15 cellular contexts compared by ENCODE assay signal in the genomic region with DNA sequence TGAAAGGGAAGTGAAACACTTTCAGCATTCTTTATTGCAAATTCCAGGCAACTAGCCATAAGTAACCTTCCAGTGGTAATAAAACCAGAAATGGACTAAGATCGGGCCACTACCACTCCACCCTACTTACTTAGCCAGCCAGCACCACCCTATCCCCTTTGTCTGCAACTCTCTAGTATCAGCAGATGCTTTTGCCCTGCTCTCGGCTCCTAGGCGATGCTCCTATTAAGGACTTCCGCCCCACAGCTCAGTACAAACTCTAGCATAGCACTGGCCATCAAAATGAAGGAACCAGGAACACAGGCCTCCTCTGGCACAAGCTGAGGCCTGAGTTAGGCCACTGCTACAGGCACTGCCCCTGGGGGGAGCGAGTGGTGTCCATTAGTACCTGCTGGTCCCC.
DNase-seq lines count a peak whose midpoint lies in the region; ATAC-seq and TF ChIP-seq lines count a peak whose summit lies in the region.
"Had no signal": no experiment of that assay in that cellular context is flagged by ENCODE, and none has a peak within 500 bp of the region (broad histone marks: within the 10 kb centered on the region; RNA-seq: fewer than 3 reads in every experiment).

No MANE protein-coding gene starts in this region.

- ATAC-seq in RWPE2 (ENCODE audit: low read depth), result no peak
- peak; percentile 17 for ATAC-seq in omental fat pad (ENCODE audit: low FRiP score)
- no peak for ATAC-seq in HG03469 (IDR thresholded peaks at IDR 0.05; ENCODE audit: unreplicated experiment)
- ATAC-seq in HG03108 (IDR thresholded peaks at IDR 0.05; ENCODE audit: unreplicated experiment), result no peak

- TF ChIP-seq CTCF in RWPE2 (IDR thresholded peaks at IDR 0.05; ENCODE audit: poor library complexity, severe bottlenecking) (no peak), omental fat pad (IDR thresholded peaks at IDR 0.05) (no peak), BE2C (IDR thresholded peaks at IDR 0.05; ENCODE audit: low read depth, low read length) (no peak)

- no peaks in the 10 kb centered on the region for H3K36me3 ChIP-seq in RWPE2 (ENCODE audit: low read depth)
- no peaks in the 10 kb centered on the region for H3K36me3 ChIP-seq in BE2C

- H3K9me3 ChIP-seq in RWPE2 (ENCODE audit: severe bottlenecking), result no peaks in the 10 kb centered on the region
- no peaks in the 10 kb centered on the region for H3K9me3 ChIP-seq in BE2C

- DNase-seq in Daoy (ENCODE audit: low read depth), result peak; percentile 30
- DNase-seq in RWPE2 (ENCODE audit: low spot score), result no peak
- DNase-seq in fibroblast of peridontal ligament (ENCODE audit: extremely low read depth), result peak; percentile 52
- DNase-seq in omental fat pad (ENCODE audit: low spot score), result no peak
- no peak for DNase-seq in BE2C
- DNase-seq in DMS79 treated with DMSO at 0.1 percent for 48 hours (lab: John Stamatoyannopoulos, UW), result no peak
- DNase-seq: activated naive CD4-positive, alpha-beta T cell; C1 segment of cervical spinal cord; EL; NCI-H1930; retina; SHP77; stimulated activated CD4-positive, alpha-beta T cell treated with anti-CD3 and anti-CD28 coated beads, Interleukin-4, amount 100 ng/mL, for 1 hour had no signal

- no peaks in the 10 kb centered on the region for H3K27me3 ChIP-seq in RWPE2 (ENCODE audit: insufficient read depth, poor library complexity, severe bottlenecking)
- H3K27me3 ChIP-seq in BE2C, result no peaks in the 10 kb centered on the region

- peaks cover 28% of the 10 kb centered on the region for H3K4me1 ChIP-seq in RWPE2 (ENCODE audit: insufficient read depth, poor library complexity, severe bottlenecking)
- peaks cover 5% of the 10 kb centered on the region; the same call in 1 of the 2 replicates for H3K4me1 ChIP-seq in BE2C

- H3K27ac ChIP-seq in RWPE2 (ENCODE audit: poor library complexity, severe bottlenecking), result peak overlapping the region; percentile 98

- no peak overlapping the region for H3K4me3 ChIP-seq in RWPE2 (ENCODE audit: severe bottlenecking)
- no peak overlapping the region for H3K4me3 ChIP-seq in BE2C (ENCODE audit: low read depth, low read length)

Comparison
In these comparisons a context has a peak if more than half of its experiments do, and no peak if none do; other contexts are left out.
1. DNase-seq: peak in Daoy (single experiment) and fibroblast of peridontal ligament (single experiment); none in RWPE2 (single experiment), omental fat pad (single experiment), BE2C (single experiment) and DMS79 treated with DMSO at 0.1 percent for 48 hours (single experiment).